In the genomic region with DNA sequence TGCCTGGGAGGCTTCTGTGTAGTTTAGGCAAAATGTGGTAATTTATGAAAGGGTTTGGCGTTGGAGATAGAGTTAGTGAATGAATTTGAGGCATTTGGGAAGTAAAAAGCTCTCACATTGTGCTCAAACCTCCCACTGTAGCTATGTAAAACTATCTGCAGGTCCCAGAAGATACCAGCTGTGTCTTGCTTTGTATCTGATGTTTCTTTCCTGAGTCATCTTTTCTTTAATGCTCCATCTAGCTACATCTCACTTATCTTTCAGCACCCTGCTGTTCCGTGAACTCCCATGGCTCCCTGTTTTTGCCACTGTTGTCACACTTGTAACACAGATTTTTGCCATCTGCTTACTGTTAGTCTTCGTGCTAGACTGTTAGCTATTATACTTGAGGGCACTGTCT, we compare ENCODE assay signal across 1 cellular context.
TF ChIP-seq lines count a peak whose summit lies in the region.

No MANE protein-coding gene starts in this region.

TF ChIP-seq in IMR-90, 13 proteins besides CTCF, POLR2A, EP300 and RAD21:
- TF ChIP-seq RFX5 (IDR thresholded peaks at IDR 0.05; ENCODE audit: low read depth, low read length) (no peak), SMC3 (IDR thresholded peaks at IDR 0.05; ENCODE audit: low read depth, low read length) (no peak), CHD1 (IDR thresholded peaks at IDR 0.05; ENCODE audit: low read depth, low read length) (no peak), NFE2L2 (IDR thresholded peaks at IDR 0.05; ENCODE audit: low read depth, low read length) (no peak), RCOR1 (IDR thresholded peaks at IDR 0.05; ENCODE audit: insufficient replicate concordance, low read length) (no peak), FOS (IDR thresholded peaks at IDR 0.05; ENCODE audit: low read depth, low read length) (no peak), BHLHE40 (IDR thresholded peaks at IDR 0.05; ENCODE audit: low read depth, low read length) (no peak), CEBPB (IDR thresholded peaks at IDR 0.05; ENCODE audit: low read depth, low read length) (no peak), MAZ (IDR thresholded peaks at IDR 0.05; ENCODE audit: borderline replicate concordance, low read depth, low read length) (no peak), MXI1 (IDR thresholded peaks at IDR 0.05; ENCODE audit: borderline replicate concordance, low read depth, low read length) (no peak), MAFK (IDR thresholded peaks at IDR 0.05; ENCODE audit: low read depth, low read length) (no peak)
- TF ChIP-seq, protein P1, sequence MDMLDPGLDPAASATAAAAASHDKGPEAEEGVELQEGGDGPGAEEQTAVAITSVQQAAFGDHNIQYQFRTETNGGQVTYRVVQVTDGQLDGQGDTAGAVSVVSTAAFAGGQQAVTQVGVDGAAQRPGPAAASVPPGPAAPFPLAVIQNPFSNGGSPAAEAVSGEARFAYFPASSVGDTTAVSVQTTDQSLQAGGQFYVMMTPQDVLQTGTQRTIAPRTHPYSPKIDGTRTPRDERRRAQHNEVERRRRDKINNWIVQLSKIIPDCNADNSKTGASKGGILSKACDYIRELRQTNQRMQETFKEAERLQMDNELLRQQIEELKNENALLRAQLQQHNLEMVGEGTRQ (IDR thresholded peaks at IDR 0.05; ENCODE audit: low read depth, low read length) = no peak
- TF ChIP-seq, protein P2, sequence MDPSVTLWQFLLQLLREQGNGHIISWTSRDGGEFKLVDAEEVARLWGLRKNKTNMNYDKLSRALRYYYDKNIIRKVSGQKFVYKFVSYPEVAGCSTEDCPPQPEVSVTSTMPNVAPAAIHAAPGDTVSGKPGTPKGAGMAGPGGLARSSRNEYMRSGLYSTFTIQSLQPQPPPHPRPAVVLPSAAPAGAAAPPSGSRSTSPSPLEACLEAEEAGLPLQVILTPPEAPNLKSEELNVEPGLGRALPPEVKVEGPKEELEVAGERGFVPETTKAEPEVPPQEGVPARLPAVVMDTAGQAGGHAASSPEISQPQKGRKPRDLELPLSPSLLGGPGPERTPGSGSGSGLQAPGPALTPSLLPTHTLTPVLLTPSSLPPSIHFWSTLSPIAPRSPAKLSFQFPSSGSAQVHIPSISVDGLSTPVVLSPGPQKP (IDR thresholded peaks at IDR 0.05; ENCODE audit: borderline replicate concordance, low read depth, low read length) = no peak
TF ChIP-seq in IMR-90: peak in this region for 0.
